8 cellular contexts compared by ENCODE assay signal in the genomic region with DNA sequence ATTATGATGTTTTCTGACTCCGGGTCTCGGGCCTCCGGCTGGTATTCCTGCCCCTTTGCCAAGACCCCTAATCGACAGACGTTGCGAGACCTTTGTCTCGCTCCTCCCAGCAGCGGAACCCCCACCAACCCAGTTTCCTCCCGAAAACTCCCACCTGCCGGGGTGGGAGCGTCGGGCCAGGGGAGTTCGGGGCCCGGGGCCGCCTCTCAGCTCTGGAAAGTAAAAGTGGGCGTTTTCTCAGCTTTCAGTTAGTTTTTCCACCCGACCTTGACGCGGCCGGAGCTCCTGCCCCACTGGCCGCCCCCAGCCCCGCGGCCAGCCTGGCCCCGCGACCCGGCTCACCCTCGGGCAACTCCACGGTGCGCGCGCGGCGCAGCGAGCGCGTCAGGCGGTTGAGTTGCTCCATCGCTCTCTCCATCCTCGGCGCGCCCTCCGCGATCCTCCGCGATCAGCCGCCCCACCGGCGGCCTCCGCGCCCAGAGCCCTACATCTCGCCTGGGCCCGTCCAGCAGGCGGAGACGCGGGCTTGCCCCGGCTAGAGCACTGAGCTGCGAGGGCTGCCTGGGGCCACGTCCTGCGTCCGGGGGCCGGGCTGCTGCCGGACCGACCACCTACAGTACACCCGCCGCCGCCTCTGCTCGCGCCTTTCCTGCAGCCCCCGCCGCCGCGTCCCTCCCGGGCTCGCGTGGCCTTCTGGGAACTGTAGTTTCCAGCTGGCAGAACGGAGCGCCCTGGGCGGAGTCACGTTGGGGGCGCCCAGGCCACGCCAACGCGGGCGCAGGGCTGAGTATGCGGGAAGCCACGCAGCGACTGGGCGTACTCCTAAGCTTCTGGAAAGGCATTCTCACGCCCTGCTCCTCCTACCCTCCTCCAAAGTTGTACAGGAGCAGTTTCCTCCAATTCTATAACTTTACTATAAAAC. TPM values are rescaled to one million over a fixed set of nuclear protein-coding genes. Genes with fewer than 3 reads are reported as not detected.
DNase-seq lines count a peak whose midpoint lies in the region; ATAC-seq and TF ChIP-seq lines count a peak whose summit lies in the region.

A gene with protein sequence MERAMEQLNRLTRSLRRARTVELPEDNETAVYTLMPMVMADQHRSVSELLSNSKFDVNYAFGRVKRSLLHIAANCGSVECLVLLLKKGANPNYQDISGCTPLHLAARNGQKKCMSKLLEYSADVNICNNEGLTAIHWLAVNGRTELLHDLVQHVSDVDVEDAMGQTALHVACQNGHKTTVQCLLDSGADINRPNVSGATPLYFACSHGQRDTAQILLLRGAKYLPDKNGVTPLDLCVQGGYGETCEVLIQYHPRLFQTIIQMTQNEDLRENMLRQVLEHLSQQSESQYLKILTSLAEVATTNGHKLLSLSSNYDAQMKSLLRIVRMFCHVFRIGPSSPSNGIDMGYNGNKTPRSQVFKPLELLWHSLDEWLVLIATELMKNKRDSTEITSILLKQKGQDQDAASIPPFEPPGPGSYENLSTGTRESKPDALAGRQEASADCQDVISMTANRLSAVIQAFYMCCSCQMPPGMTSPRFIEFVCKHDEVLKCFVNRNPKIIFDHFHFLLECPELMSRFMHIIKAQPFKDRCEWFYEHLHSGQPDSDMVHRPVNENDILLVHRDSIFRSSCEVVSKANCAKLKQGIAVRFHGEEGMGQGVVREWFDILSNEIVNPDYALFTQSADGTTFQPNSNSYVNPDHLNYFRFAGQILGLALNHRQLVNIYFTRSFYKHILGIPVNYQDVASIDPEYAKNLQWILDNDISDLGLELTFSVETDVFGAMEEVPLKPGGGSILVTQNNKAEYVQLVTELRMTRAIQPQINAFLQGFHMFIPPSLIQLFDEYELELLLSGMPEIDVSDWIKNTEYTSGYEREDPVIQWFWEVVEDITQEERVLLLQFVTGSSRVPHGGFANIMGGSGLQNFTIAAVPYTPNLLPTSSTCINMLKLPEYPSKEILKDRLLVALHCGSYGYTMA (minus strand): TSS at position 695 of the 922 bp plus-strand sequence. CDS start 277 bp downstream, at position 418.

- no peak for TF ChIP-seq RAD21 in IMR-90 (IDR thresholded peaks at IDR 0.05; ENCODE audit: low read length)

- no TSS peak for BruUV-seq in IMR-90 (replicated peaks; lab: Mats Ljungman, UMichigan)

- peak within 1 kb of the TSS; percentile 71 for H3K9ac ChIP-seq in IMR-90 (ENCODE audit: low read depth, low read length)

- no peak within 1 kb of the TSS; the same call in 1 of the 2 replicates for H3K56ac ChIP-seq in IMR-90 (ENCODE audit: extremely low read depth, insufficient read depth, low read length)

- CTCF ChIA-PET in IMR-90 (lab: Yijun Ruan, JAX): interaction anchor here (0.6 to 0.9 kb wide), 2 partner anchors 161 to 219 kb away, joined by 3 to 6 read pairs; no protein-coding TSS in a partner anchor

- H3K36me3 ChIP-seq in IMR-90 (ENCODE audit: control insufficient read depth, insufficient read depth, low read length) (no peaks in the 10 kb centered on the region), muscle layer of duodenum (ENCODE audit: control insufficient read depth in 1 of 2, insufficient read depth in 2 of 2, low read length in 2 of 2) (no peaks in the 10 kb centered on the region)

- H3K27me3 ChIP-seq in IMR-90 (ENCODE audit: control insufficient read depth, insufficient read depth, low read length) (peaks cover 2% of the 10 kb centered on the region; the same call in 1 of the 2 replicates), muscle layer of duodenum (ENCODE audit: low read depth, low read length) (no peaks in the 10 kb centered on the region)

- peak within 1 kb of the TSS; percentile 67 for H2AK9ac ChIP-seq in IMR-90 (replicated peaks; ENCODE audit: low read depth, low read length, poor library complexity)

- POLR2A ChIA-PET in IMR-90 (lab: Charles Lee; ENCODE audit: unreplicated experiment): interaction anchor here (0.6 kb wide), 1 partner anchor 163 kb away, joined by 3 read pairs; no protein-coding TSS in a partner anchor

- H3K4me2 ChIP-seq in IMR-90 (ENCODE audit: low read depth, low read length): peak within 1 kb of the TSS; percentile 100

- H3K4me1 ChIP-seq in IMR-90 (ENCODE audit: control insufficient read depth, insufficient read depth, low read length) (peaks cover 2% of the 10 kb centered on the region; the same call in 1 of the 2 replicates), muscle layer of duodenum (ENCODE audit: control insufficient read depth in 1 of 2, insufficient read depth in 2 of 2, low read length in 2 of 2) (peaks cover 4 to 7% of the 10 kb centered on the region in 2 donors)

- peak; percentile 86 for DNase-seq in DMS153 treated with DMSO at 0.1 percent for 48 hours (lab: John Stamatoyannopoulos, UW; ENCODE audit: unreplicated experiment)
- peak; percentile 83 for DNase-seq in IMR-90
- DNase-seq in OCI-M2 (lab: John Stamatoyannopoulos, UW; ENCODE audit: unreplicated experiment): peak; percentile 69
- DNase-seq in activated T-cell treated with anti-CD3 and anti-CD28 coated beads for 48 hours (ENCODE audit: low read depth): peak; percentile 86
- peak; percentile 74 to 81 for DNase-seq in stimulated activated CD8-positive, alpha-beta memory T cell treated with anti-CD3 and anti-CD28 coated beads, Interleukin-7, amount 100 ng/mL, for 4 hours (ENCODE audit: low read depth in 2 of 2)

- peak within 1 kb of the TSS; percentile 50 for H3K14ac ChIP-seq in IMR-90 (replicated peaks; ENCODE audit: low read depth, low read length)

- no peaks in the 10 kb centered on the region for H4K20me1 ChIP-seq in IMR-90 (ENCODE audit: insufficient read depth, low read length)

- intact Hi-C loops in IMR-90 (cut with micrococcal nuclease): no loop called here

- H3K23ac ChIP-seq in IMR-90 (ENCODE audit: low read depth, low read length): peak within 1 kb of the TSS; percentile 41; the same call in 1 of the 2 replicates

- H3K18ac ChIP-seq in IMR-90 (ENCODE audit: low read depth, low read length): no peak within 1 kb of the TSS; the same call in 1 of the 2 replicates

- peak within 1 kb of the TSS; percentile 95 for H2AFZ ChIP-seq in IMR-90 (replicated peaks; ENCODE audit: low read length, poor library complexity)

- H3K9me3 ChIP-seq in IMR-90 (ENCODE audit: control insufficient read depth, insufficient read depth, low read length) (no peaks in the 10 kb centered on the region), muscle layer of duodenum (ENCODE audit: control insufficient read depth in 1 of 2, low read length in 2 of 2) (no peaks in the 10 kb centered on the region)

- H3K79me1 ChIP-seq in IMR-90 (ENCODE audit: low read depth in 1 of 2, low read length in 2 of 2): peaks cover 5 to 9% of the 10 kb centered on the region in 2 experiments; a peak in 3 of 4 replicates

- WGBS in IMR-90 (ENCODE audit: extremely low coverage in 2 of 2, insufficient read length in 1 of 2), 2 experiments: 0% methylated on average over 35 of the region's 89 CpGs; no CpG with 5 or more reads in 1 of the 2 experiments

- peak within 1 kb of the TSS; percentile 28; the same call in 1 of the 2 replicates for H2BK120ac ChIP-seq in IMR-90 (ENCODE audit: low read depth, low read length)

- H4K5ac ChIP-seq in IMR-90 (ENCODE audit: low read depth, low read length): peak within 1 kb of the TSS; percentile 50; the same call in 1 of the 2 replicates

- TF ChIP-seq CTCF in IMR-90 (conservative IDR thresholded peaks at IDR 0.05; ENCODE audit: low read depth, low read length): peak; percentile 26; the same call in 1 of the 2 replicates

- H3K27ac ChIP-seq in IMR-90 (ENCODE audit: insufficient read depth, low read length): peak within 1 kb of the TSS; percentile 33
- H3K27ac ChIP-seq in muscle layer of duodenum (ENCODE audit: low read length): no peak within 1 kb of the TSS

- H2BK5ac ChIP-seq in IMR-90 (ENCODE audit: low read depth, low read length, poor library complexity, severe bottlenecking): peak within 1 kb of the TSS; percentile 73

- no peak within 1 kb of the TSS; the same call in 1 of the 2 replicates for H4K91ac ChIP-seq in IMR-90 (ENCODE audit: insufficient read depth, low read depth, low read length)

- dilution Hi-C loops in IMR-90 (cut with HindIII; ENCODE audit: low sequenced_read_pairs, unreplicated experiment): no loop called here

- H3K4me3 ChIP-seq in IMR-90 (ENCODE audit: insufficient read depth, low read depth, low read length) (peak within 1 kb of the TSS; percentile 93), muscle layer of duodenum (ENCODE audit: low read depth in 1 of 2, low read length in 2 of 2) (peak within 1 kb of the TSS; percentile 84 to 96)

- TF ChIP-seq POLR2A in IMR-90 (IDR thresholded peaks at IDR 0.05; ENCODE audit: low read depth, low read length): peak; percentile 54; the same call in 1 of the 2 replicates

- peak within 1 kb of the TSS; percentile 81; the same call in 1 of the 2 replicates for H2AK5ac ChIP-seq in IMR-90 (ENCODE audit: low read depth, low read length)

- in situ Hi-C loops in IMR-90 (cut with MboI; ENCODE audit: low sequenced_read_pairs): no loop called here

- H4K8ac ChIP-seq in IMR-90 (ENCODE audit: low read depth in 2 of 2, low read length in 2 of 2): peak within 1 kb of the TSS; percentile 28 to 74

- no peaks in the 10 kb centered on the region for H3K9me1 ChIP-seq in IMR-90 (ENCODE audit: insufficient read depth, low read length)

- peak within 1 kb of the TSS; percentile 22; the same call in 1 of the 2 replicates for H2BK20ac ChIP-seq in IMR-90 (ENCODE audit: low read depth, low read length)

- no peak within 1 kb of the TSS; the same call in 2 of the 3 replicates for H2BK15ac ChIP-seq in IMR-90 (ENCODE audit: low read depth, low read length)

- peak within 1 kb of the TSS; percentile 70; the same call in 1 of the 2 replicates for H3K4ac ChIP-seq in IMR-90 (ENCODE audit: low read depth, low read length)

- peak; percentile 99 for ATAC-seq in GM21528 (IDR thresholded peaks at IDR 0.05; ENCODE audit: low FRiP score, unreplicated experiment)
- peak; percentile 95 for ATAC-seq in IMR-90 (ENCODE audit: low read depth)
- peak; percentile 99 for ATAC-seq in esophagus mucosa

TF ChIP-seq in IMR-90, 13 proteins besides CTCF, POLR2A, EP300 and RAD21 (continues in another document):
- TF ChIP-seq RFX5 (IDR thresholded peaks at IDR 0.05; ENCODE audit: low read depth, low read length) (no peak), RCOR1 (IDR thresholded peaks at IDR 0.05; ENCODE audit: insufficient replicate concordance, low read length) (no peak), MAZ (IDR thresholded peaks at IDR 0.05; ENCODE audit: borderline replicate concordance, low read depth, low read length) (peak; percentile 97), BHLHE40 (IDR thresholded peaks at IDR 0.05; ENCODE audit: low read depth, low read length) (no peak)

RNA-seq across cellular contexts. Expression of the gene that starts here (rescaled TPM):
- 10.8 and 13.9 TPM in 2 replicates for total RNA-seq in IMR-90 (2012; rRNA removed)
- 3.7 and 5.4 TPM in 2 replicates for polyA plus RNA-seq in IMR-90 (2012; rRNA removed)
- polyA plus RNA-seq in IMR-90 (2012; cell fraction: cytosol; rRNA removed): 1.7 and 1.9 TPM in 2 replicates
- 2.5 and 9.8 TPM in 2 replicates for polyA plus RNA-seq in IMR-90 (2012; cell fraction: nucleus; rRNA removed; ENCODE audit: low replicate concordance)
- total RNA-seq in esophagus mucosa: 9.0 TPM
